1 cellular context compared by ENCODE assay signal in the genomic region with DNA sequence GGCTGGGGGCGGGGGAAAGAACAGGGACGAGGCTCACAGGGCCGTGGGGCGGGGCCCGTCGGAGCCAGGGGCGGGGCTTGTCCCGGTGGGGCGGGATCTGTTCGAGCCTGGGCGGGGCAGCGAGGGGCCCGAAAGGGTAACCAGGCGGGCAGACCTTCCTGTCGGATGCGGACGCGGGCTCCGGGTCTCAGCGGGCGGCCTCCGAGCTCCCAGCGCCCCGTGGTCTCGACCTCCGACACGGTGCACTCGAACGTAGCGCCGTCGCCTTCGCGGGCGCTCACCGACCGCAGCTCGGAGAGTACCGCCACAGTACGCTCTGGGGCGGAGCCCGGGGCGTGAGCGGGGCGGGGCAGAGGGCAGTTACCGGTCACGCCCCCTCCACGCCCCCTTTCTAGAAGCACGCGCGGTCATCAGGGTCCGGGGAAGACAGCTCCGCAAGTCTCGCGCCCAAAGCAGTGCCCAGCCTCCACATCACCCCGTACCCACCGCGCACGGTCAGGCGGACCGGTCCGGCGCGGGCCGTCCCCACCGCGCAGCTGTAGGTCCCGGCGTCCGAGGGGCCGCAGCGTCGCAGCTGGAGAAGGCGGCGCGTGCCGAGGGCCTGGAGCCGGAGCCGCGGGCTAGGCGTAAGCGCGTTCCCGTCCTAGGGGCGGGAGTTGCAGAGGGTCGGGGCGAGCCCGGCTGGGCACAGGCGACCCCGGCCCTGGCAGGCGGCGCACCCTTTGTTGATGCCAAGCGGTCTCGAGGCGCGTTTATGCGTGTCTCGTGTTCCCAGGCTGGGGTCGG.
A peak's percentile ranks its signal among the peaks of the same experiment; 100 is the strongest.
TF ChIP-seq lines count a peak whose summit lies in the region.

No MANE protein-coding gene starts in this region.

TF ChIP-seq in PFSK-1, 5 proteins besides CTCF, POLR2A, EP300 and RAD21:
- no peak for TF ChIP-seq TAF1 (IDR thresholded peaks at IDR 0.05; ENCODE audit: borderline replicate concordance, insufficient read depth, low read length)
- peak; percentile 6 for TF ChIP-seq FOXP2 (optimal IDR thresholded peaks at IDR 0.05; ENCODE audit: borderline replicate concordance, extremely low read depth, extremely low read length, insufficient read depth)
